ENCODE assay signal across 24 cellular contexts in genomic region chr13:99935772-99936171, GRCh38. TPM values are rescaled to one million over a fixed set of nuclear protein-coding genes. Genes with fewer than 3 reads are reported as not detected.
DNase-seq lines count a peak whose midpoint lies in the region; TF ChIP-seq lines count a peak whose summit lies in the region.
"Had no signal": no experiment of that assay in that cellular context is flagged by ENCODE, and none has a peak within 500 bp of the region (broad histone marks: within the 10 kb centered on the region; RNA-seq: fewer than 3 reads in every experiment).

No MANE protein-coding gene starts in this region.

- H3K4me3 ChIP-seq in GM12875 (ENCODE audit: low read depth, low read length) (no peak overlapping the region), astrocyte of the cerebellum (ENCODE audit: low read depth, low read length) (no peak overlapping the region)
- H3K4me3 ChIP-seq: MG63, transverse colon had no signal

- TF ChIP-seq CTCF in GM12875 (IDR thresholded peaks at IDR 0.05; ENCODE audit: borderline replicate concordance, insufficient read depth, low read depth, low read length) (peak; percentile 18; the same call in 1 of the 2 replicates), astrocyte of the cerebellum (IDR thresholded peaks at IDR 0.05; ENCODE audit: low read depth, low read length, missing control alignments) (peak; percentile 10), nephron progenitor cell (IDR thresholded peaks at IDR 0.05) (no peak), MCF 10A (IDR thresholded peaks at IDR 0.05; ENCODE audit: unreplicated experiment) (no peak)

- POLR2A ChIA-PET in MCF 10A (lab: Yijun Ruan, JAX) = no interaction called here

- H3K27me3 Mint-ChIP-seq in nephron progenitor cell (ENCODE audit: low read depth, poor library complexity) (peaks cover 8% of the 10 kb centered on the region), MCF 10A (ENCODE audit: insufficient read depth, unreplicated experiment) (no peaks in the 10 kb centered on the region)

- no peak for TF ChIP-seq EP300 in Ishikawa (IDR thresholded peaks at IDR 0.05; ENCODE audit: borderline replicate concordance)

- DNase-seq in astrocyte of the cerebellum (ENCODE audit: low read depth) = no peak
- no peak for DNase-seq in nephron progenitor cell
- no peak for DNase-seq in activated CD4-positive, alpha-beta T cell treated with anti-CD3 and anti-CD28 coated beads, Interleukin-2, amount 50 U/mL, for 1 hour
- no peak for DNase-seq in NCI-H2029 treated with DMSO at 0.1 percent for 48 hours (lab: John Stamatoyannopoulos, UW)
- DNase-seq in MCF 10A (ENCODE audit: unreplicated experiment) = no peak
- DNase-seq: activated B cell treated with CpG ODN at 0.5 μM for 24 hours; activated CD4-positive, alpha-beta T cell treated with anti-CD3 and anti-CD28 coated beads, Interleukin-2, amount 50 U/mL, for 4 hours; activated effector memory CD4-positive, alpha-beta T cell treated with Interleukin-2 at 50 U/mL for 16 hours; CD4-positive, alpha-beta T cell; GDM1; mesenchymal stem cell; MG63; NCI-H1417 treated with DMSO at 0.1 percent for 48 hours; NCI-H2171; NCI-H510A treated with DMSO at 0.1 percent for 48 hours; nucleus accumbens; small intestine; stimulated activated CD4-positive, alpha-beta T cell treated with anti-CD3 and anti-CD28 coated beads, Interleukin-1b, Interleukin-23, amount 100 ng/mL, for 48 hours; T1000; transverse colon had no signal

- no peaks in the 10 kb centered on the region for H3K36me3 Mint-ChIP-seq in nephron progenitor cell (ENCODE audit: low read depth)
- H3K36me3 Mint-ChIP-seq in MCF 10A (ENCODE audit: insufficient read depth, unreplicated experiment) = no peaks in the 10 kb centered on the region
- H3K36me3 Mint-ChIP-seq: IgD-negative memory B cell had no signal

- peaks cover 5% of the 10 kb centered on the region for H3K9me3 Mint-ChIP-seq in nephron progenitor cell
- H3K9me3 Mint-ChIP-seq in MCF 10A (ENCODE audit: unreplicated experiment) = no peaks in the 10 kb centered on the region
- H3K9me3 Mint-ChIP-seq: activated B cell treated with CpG ODN at 0.5 μM for 24 hours; CD4-positive, alpha-beta T cell had no signal

- H3K27ac Mint-ChIP-seq in nephron progenitor cell (peak overlapping the region; percentile 74), MCF 10A (ENCODE audit: low read depth, unreplicated experiment) (no peak overlapping the region)
- H3K27ac Mint-ChIP-seq: activated B cell treated with CpG ODN at 0.5 μM for 24 hours; CD4-positive, alpha-beta T cell; IgD-negative memory B cell had no signal

- no TSS peak for BruUV-seq in MCF 10A (replicated peaks; lab: Mats Ljungman, UMichigan)

- 0 out of 2 replicates have a peak, but pooled peaks have one; percentile 24 for TF ChIP-seq RAD21 in Ishikawa (IDR thresholded peaks at IDR 0.05; ENCODE audit: low read depth)

- CTCF ChIA-PET in MCF 10A (lab: Yijun Ruan, JAX) = interaction anchor here (1.2 to 1.4 kb wide), 2 partner anchors 16 to 29 kb away, joined by 3 to 6 read pairs; no protein-coding TSS in a partner anchor

- intact Hi-C loops in MCF 10A (cut with micrococcal nuclease) = no loop called here

- H3K4me1 Mint-ChIP-seq in nephron progenitor cell (peaks cover 12% of the 10 kb centered on the region), MCF 10A (ENCODE audit: insufficient read depth, unreplicated experiment) (no peaks in the 10 kb centered on the region)
- H3K4me1 Mint-ChIP-seq: activated B cell treated with CpG ODN at 0.5 μM for 24 hours, IgD-negative memory B cell had no signal

- in situ Hi-C loops in astrocyte of the cerebellum (cut with HindIII; ENCODE audit: low sequenced_read_pairs) = no loop called here

- H3K4me3 Mint-ChIP-seq in nephron progenitor cell (no peak overlapping the region), MCF 10A (ENCODE audit: unreplicated experiment) (no peak overlapping the region)
- H3K4me3 Mint-ChIP-seq: activated B cell treated with CpG ODN at 0.5 μM for 24 hours; CD4-positive, alpha-beta T cell; IgD-negative memory B cell had no signal

TF ChIP-seq in Ishikawa, 13 proteins besides CTCF, POLR2A, EP300 and RAD21:
- TF ChIP-seq TAF1 (IDR thresholded peaks at IDR 0.05; ENCODE audit: low read depth) (no peak), MAX (IDR thresholded peaks at IDR 0.05) (no peak), REST (IDR thresholded peaks at IDR 0.05; ENCODE audit: low read depth) (no peak), ZBTB7A (IDR thresholded peaks at IDR 0.05; ENCODE audit: low read depth) (no peak), FOXM1 (IDR thresholded peaks at IDR 0.05; ENCODE audit: borderline replicate concordance, low read depth) (no peak), NFIC (IDR thresholded peaks at IDR 0.05) (no peak), EGR1 (IDR thresholded peaks at IDR 0.05) (no peak), CEBPB (IDR thresholded peaks at IDR 0.05) (no peak), TCF12 (IDR thresholded peaks at IDR 0.05; ENCODE audit: low read depth) (no peak), TEAD4 (IDR thresholded peaks at IDR 0.05) (no peak), CREB1 (IDR thresholded peaks at IDR 0.05; ENCODE audit: low read depth) (no peak), YY1 (IDR thresholded peaks at IDR 0.05; ENCODE audit: low read depth) (no peak), USF1 (IDR thresholded peaks at IDR 0.05) (no peak)

RNA-seq across cellular contexts. Expression of gene ZIC5, which starts 35.8 kb away (rescaled TPM):
- not detected in 2 replicates for total RNA-seq in MCF 10A (2022)
- total RNA-seq: activated B cell treated with CpG ODN at 0.5 μM for 24 hours; CD4-positive, alpha-beta T cell; myocyte; transverse colon had no signal

RNA-seq across cellular contexts. Expression of gene ZIC2, which starts 45.8 kb away (rescaled TPM):
- 7.0 and 8.2 TPM in 2 replicates for total RNA-seq in MCF 10A (2022)
- total RNA-seq: activated B cell treated with CpG ODN at 0.5 μM for 24 hours; CD4-positive, alpha-beta T cell; myocyte; transverse colon had no signal

Comparison
In these comparisons a context has a peak if more than half of its experiments do, and no peak if none do; other contexts are left out.
1. CTCF ChIP-seq: peak in GM12875 (single experiment) and astrocyte of the cerebellum (single experiment); none in nephron progenitor cell (single experiment) and MCF 10A (single experiment).